14 cellular contexts compared by ENCODE assay signal in the genomic region with DNA sequence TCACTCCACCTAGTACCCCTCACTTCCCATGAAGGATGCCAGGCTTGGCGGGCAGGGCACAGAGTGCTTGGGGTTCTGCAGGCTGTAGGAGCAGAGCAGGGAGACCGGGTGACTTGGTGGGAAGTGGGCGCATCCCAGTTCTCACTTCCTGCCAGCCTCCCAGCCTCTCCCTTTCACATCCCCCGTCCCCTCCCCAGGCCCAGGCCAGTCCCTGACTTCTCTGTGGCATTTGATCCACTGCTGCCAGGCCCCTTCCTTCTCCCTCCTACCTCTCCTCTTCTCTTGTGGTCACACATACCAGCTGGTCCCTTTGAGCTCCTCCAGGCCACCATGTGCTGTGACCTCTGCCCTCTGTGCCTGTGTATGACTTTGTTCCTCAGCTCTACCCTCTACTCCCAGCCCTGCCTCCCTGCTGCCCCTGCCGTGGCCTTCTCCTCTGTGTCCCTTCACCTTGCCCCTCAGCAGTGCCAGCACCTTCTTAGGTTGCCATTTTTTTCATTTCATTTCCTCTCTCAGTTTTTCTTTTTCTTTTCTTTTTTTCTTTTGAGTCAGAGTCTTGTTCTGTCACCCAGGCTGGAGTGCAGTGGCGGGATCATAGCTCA. TPM values are rescaled to one million over a fixed set of nuclear protein-coding genes. Genes with fewer than 3 reads are reported as not detected.
DNase-seq lines count a peak whose midpoint lies in the region; ATAC-seq, FAIRE-seq and TF ChIP-seq lines count a peak whose summit lies in the region.
"Had no signal": no experiment of that assay in that cellular context is flagged by ENCODE, and none has a peak within 500 bp of the region (broad histone marks: within the 10 kb centered on the region; RNA-seq: fewer than 3 reads in every experiment).

No MANE protein-coding gene starts in this region.

- no peak overlapping the region for H2AFZ ChIP-seq in DND-41 (ENCODE audit: low read depth, low read length)

- H3K27ac ChIP-seq in CD4-positive, alpha-beta T cell (ENCODE audit: low read depth, low read length) = no peak overlapping the region
- no peak overlapping the region for H3K27ac ChIP-seq in DND-41 (ENCODE audit: low read length)
- H3K27ac ChIP-seq: gastroesophageal sphincter, VCaP had no signal

- H3K9me3 Mint-ChIP-seq in CD4-positive, alpha-beta T cell = no peaks in the 10 kb centered on the region
- H3K9me3 Mint-ChIP-seq in activated CD8-positive, alpha-beta T cell treated with anti-CD3 and anti-CD28 coated beads, Interleukin-2, amount 10 ng/mL, durations not matched to agents 7 days and 5 days (ENCODE audit: insufficient read depth) = no peaks in the 10 kb centered on the region
- no peaks in the 10 kb centered on the region for H3K9me3 Mint-ChIP-seq in naive B cell

- no peaks in the 10 kb centered on the region for H3K27me3 ChIP-seq in CD4-positive, alpha-beta T cell (ENCODE audit: control insufficient read depth, insufficient read depth, low read length)
- H3K27me3 ChIP-seq in DND-41 (ENCODE audit: insufficient read depth, low read length, poor library complexity) = no peaks in the 10 kb centered on the region
- H3K27me3 ChIP-seq: gastroesophageal sphincter had no signal

- TF ChIP-seq CTCF in CD4-positive, alpha-beta T cell (IDR thresholded peaks at IDR 0.05) = no peak
- TF ChIP-seq CTCF in DND-41 (IDR thresholded peaks at IDR 0.05; ENCODE audit: borderline replicate concordance, extremely low read depth, low read length, poor library complexity, severe bottlenecking) = no peak

- intact Hi-C loops in CD4-positive, alpha-beta T cell (cut with DNase I, micrococcal nuclease) = no loop called here

- no peaks in the 10 kb centered on the region for H3K4me1 ChIP-seq in DND-41 (ENCODE audit: insufficient read depth, low read length)
- H3K4me1 ChIP-seq: gastroesophageal sphincter had no signal

- H4K20me1 ChIP-seq in DND-41 (ENCODE audit: insufficient read depth, low read length) = no peaks in the 10 kb centered on the region

- no peaks in the 10 kb centered on the region for H3K27me3 Mint-ChIP-seq in CD4-positive, alpha-beta T cell
- H3K27me3 Mint-ChIP-seq in activated CD8-positive, alpha-beta T cell treated with anti-CD3 and anti-CD28 coated beads, Interleukin-2, amount 10 ng/mL, durations not matched to agents 7 days and 5 days (ENCODE audit: low read depth) = no peaks in the 10 kb centered on the region
- H3K27me3 Mint-ChIP-seq in naive B cell = no peaks in the 10 kb centered on the region

- no peaks in the 10 kb centered on the region for H3K36me3 ChIP-seq in DND-41 (ENCODE audit: insufficient read depth, low read length)
- H3K36me3 ChIP-seq: gastroesophageal sphincter had no signal

- no peak for ATAC-seq in CD4-positive, alpha-beta T cell (ENCODE audit: poor library complexity)
- ATAC-seq in DND-41 (ENCODE audit: insufficient read depth, low read depth) (peak; percentile 31; the same call in 1 of the 3 replicates), naive B cell (ENCODE audit: low read depth in 2 of 2) (no peak)
- ATAC-seq in activated CD8-positive, alpha-beta T cell treated with anti-CD3 and anti-CD28 coated beads, Interleukin-2, amount 10 ng/mL, durations not matched to agents 7 days and 5 days = no peak
- ATAC-seq: gastroesophageal sphincter, HCT116 had no signal

- no peak for FAIRE-seq in urothelium cell line (lab: Jason Lieb, UNC)
- FAIRE-seq: endothelial cell of umbilical vein had no signal

- peaks cover 12% of the 10 kb centered on the region for H3K36me3 Mint-ChIP-seq in CD4-positive, alpha-beta T cell (ENCODE audit: low read depth)
- peaks cover 46% of the 10 kb centered on the region for H3K36me3 Mint-ChIP-seq in activated CD8-positive, alpha-beta T cell treated with anti-CD3 and anti-CD28 coated beads, Interleukin-2, amount 10 ng/mL, durations not matched to agents 7 days and 5 days (ENCODE audit: low read depth)
- peaks cover 0 to 14% of the 10 kb centered on the region in 2 donors for H3K36me3 Mint-ChIP-seq in naive B cell

- DNase-seq in CD4-positive, alpha-beta T cell = no peak
- DNase-seq in DND-41 (no peak), naive B cell (no peak), hippocampal formation (lab: John Stamatoyannopoulos, UW) (no peak), urothelium cell line (ENCODE audit: low spot score) (no peak), NCI-H1417 (lab: John Stamatoyannopoulos, UW) (no peak)
- no peak for DNase-seq in activated CD8-positive, alpha-beta T cell treated with anti-CD3 and anti-CD28 coated beads, Interleukin-2, amount 10 ng/mL, durations not matched to agents 7 days and 5 days
- DNase-seq: NCI-H2107, SHP77 had no signal

- H3K9me3 ChIP-seq in CD4-positive, alpha-beta T cell (ENCODE audit: control insufficient read depth, low read length) = no peaks in the 10 kb centered on the region
- H3K9me3 ChIP-seq in DND-41 (ENCODE audit: insufficient read depth, low read length, severe bottlenecking) = no peaks in the 10 kb centered on the region
- H3K9me3 ChIP-seq: gastroesophageal sphincter had no signal

- H3K9ac ChIP-seq in DND-41 (ENCODE audit: low read depth, low read length) = no peak overlapping the region

- no peak overlapping the region for H3K4me2 ChIP-seq in DND-41 (ENCODE audit: insufficient read depth, low read length)

- H3K4me3 Mint-ChIP-seq in CD4-positive, alpha-beta T cell = no peak overlapping the region
- no peak overlapping the region for H3K4me3 Mint-ChIP-seq in activated CD8-positive, alpha-beta T cell treated with anti-CD3 and anti-CD28 coated beads, Interleukin-2, amount 10 ng/mL, durations not matched to agents 7 days and 5 days
- peak overlapping the region in 1 of 8 donors; percentile 47 for H3K4me3 Mint-ChIP-seq in naive B cell

- H3K79me2 ChIP-seq in DND-41 (ENCODE audit: insufficient read depth, low read length) = no peaks in the 10 kb centered on the region

- POLR2A ChIA-PET in CD4-positive, alpha-beta T cell (lab: Charles Lee) = interaction anchor here (0.6 to 1.0 kb wide), 3 partner anchors 10 to 21 kb away, joined by 3 read pairs; no protein-coding TSS in a partner anchor
- POLR2A ChIA-PET in activated CD8-positive, alpha-beta T cell treated with anti-CD3 and anti-CD28 coated beads, Interleukin-2, amount 10 ng/mL, durations not matched to agents 7 days and 5 days (lab: Charles Lee) = interaction anchor here (1.0 kb wide), 1 partner anchor 40 kb away, joined by 3 read pairs; no protein-coding TSS in a partner anchor

- peak overlapping the region; percentile 66 for H3K27ac Mint-ChIP-seq in CD4-positive, alpha-beta T cell
- peak overlapping the region; percentile 77 for H3K27ac Mint-ChIP-seq in activated CD8-positive, alpha-beta T cell treated with anti-CD3 and anti-CD28 coated beads, Interleukin-2, amount 10 ng/mL, durations not matched to agents 7 days and 5 days
- peak overlapping the region in 4 of 6 donors; percentile 47 to 92 (median 75) for H3K27ac Mint-ChIP-seq in naive B cell

- no peak overlapping the region for H3K4me3 ChIP-seq in DND-41 (ENCODE audit: low read depth in 1 of 2, low read length in 2 of 2)
- H3K4me3 ChIP-seq: gastroesophageal sphincter had no signal

- H3K4me1 Mint-ChIP-seq in CD4-positive, alpha-beta T cell (ENCODE audit: low read depth) = peaks cover 13% of the 10 kb centered on the region
- H3K4me1 Mint-ChIP-seq in activated CD8-positive, alpha-beta T cell treated with anti-CD3 and anti-CD28 coated beads, Interleukin-2, amount 10 ng/mL, durations not matched to agents 7 days and 5 days (ENCODE audit: low read depth) = peaks cover 35% of the 10 kb centered on the region
- H3K4me1 Mint-ChIP-seq in naive B cell = peaks cover 14 to 22% (median 18%) of the 10 kb centered on the region in 3 donors

- CTCF ChIA-PET in CD4-positive, alpha-beta T cell (lab: Charles Lee) = interaction anchor here (0.5 to 3.5 kb wide), 4 partner anchors 21 to 1615 kb away, joined by 3 to 11 read pairs (median 6); no protein-coding TSS in a partner anchor
- CTCF ChIA-PET in activated CD8-positive, alpha-beta T cell treated with anti-CD3 and anti-CD28 coated beads, Interleukin-2, amount 10 ng/mL, durations not matched to agents 7 days and 5 days (lab: Charles Lee) = interaction anchor here (0.9 to 3.1 kb wide), 3 partner anchors 11 to 23 kb away, joined by 3 to 23 read pairs (median 7); a partner anchor contains a TSS

RNA-seq across cellular contexts. Expression of a gene that starts 19.5 kb away (rescaled TPM):
- 10 to 100 TPM; 66.7 to 67.4 TPM for total RNA-seq in CD4-positive, alpha-beta T cell
- total RNA-seq in activated CD8-positive, alpha-beta T cell treated with anti-CD3 and anti-CD28 coated beads, Interleukin-2, amount 10 ng/mL, durations not matched to agents 7 days and 5 days = 100 to 1,000 TPM; 254 to 266 TPM
- 10 to 100 TPM in 3 of 6 donors, 1 to 10 TPM in 3; 7.2 to 24.4 (median 9.6) TPM for polyA plus RNA-seq in naive B cell (ENCODE audit: low read depth in 6 of 6)

RNA-seq across cellular contexts. Expression of a gene that starts 43.8 kb away (rescaled TPM):
- total RNA-seq in CD4-positive, alpha-beta T cell = 10 to 100 TPM; 36.3 to 38.0 TPM
- 10 to 100 TPM; 28.7 to 36.2 TPM for total RNA-seq in activated CD8-positive, alpha-beta T cell treated with anti-CD3 and anti-CD28 coated beads, Interleukin-2, amount 10 ng/mL, durations not matched to agents 7 days and 5 days
- 10 to 100 TPM in 4 of 6 donors, 1 to 10 TPM in 2; 7.4 to 25.5 (median 11.7) TPM for polyA plus RNA-seq in naive B cell (ENCODE audit: low read depth in 6 of 6)

RNA-seq across cellular contexts. Expression of a gene that starts 52.8 kb away (rescaled TPM):
- total RNA-seq in CD4-positive, alpha-beta T cell = 10 to 100 TPM; 67.5 to 72.9 TPM
- 1 to 10 TPM; 3.6 to 4.9 TPM for total RNA-seq in activated CD8-positive, alpha-beta T cell treated with anti-CD3 and anti-CD28 coated beads, Interleukin-2, amount 10 ng/mL, durations not matched to agents 7 days and 5 days
- under 1 TPM in 1 of 6 donors, not detected in 5; 0.31 TPM for polyA plus RNA-seq in naive B cell (ENCODE audit: low read depth in 6 of 6)

RNA-seq across cellular contexts. Expression of a gene that starts 55.3 kb away (rescaled TPM):
- total RNA-seq in CD4-positive, alpha-beta T cell = 1 to 10 TPM; 4.3 to 6.3 TPM
- 1 to 10 TPM; 2.3 to 2.7 TPM for total RNA-seq in activated CD8-positive, alpha-beta T cell treated with anti-CD3 and anti-CD28 coated beads, Interleukin-2, amount 10 ng/mL, durations not matched to agents 7 days and 5 days
- under 1 TPM in 2 of 6 donors, not detected in 4; 0.26 to 0.27 TPM for polyA plus RNA-seq in naive B cell (ENCODE audit: low read depth in 6 of 6)
- total RNA-seq: M059J had no signal

Comparison
In these comparisons a context has a peak if more than half of its experiments do, and no peak if none do; other contexts are left out.
1. RNA of a gene that starts 52.8 kb away (total RNA-seq): 67.5 to 72.9 TPM in CD4-positive, alpha-beta T cell; 3.6 to 4.9 TPM in activated CD8-positive, alpha-beta T cell treated with anti-CD3 and anti-CD28 coated beads, Interleukin-2, amount 10 ng/mL, durations not matched to agents 7 days and 5 days; every median in the first group is over 10 times any median in the second.
2. Peak in every context shown above with its lines, with median percentiles within 50 percentile points of each other: H3K27ac Mint-ChIP-seq.